Comparison of ENCODE assay signal across 15 cellular contexts in genomic region chrX:108396986-108397385, GRCh38. TPM values are rescaled to one million over a fixed set of nuclear protein-coding genes. Genes with fewer than 3 reads are reported as not detected.
"Had no signal": no experiment of that assay in that cellular context is flagged by ENCODE, and none has a peak within 500 bp of the region (broad histone marks: within the 10 kb centered on the region; RNA-seq: fewer than 3 reads in every experiment).

No MANE protein-coding gene starts in this region.

- H3K4me1 ChIP-seq: left lung had no signal

- H3K4me1 Mint-ChIP-seq: activated B cell treated with CpG ODN at 0.5 μM for 24 hours; activated CD4-positive, alpha-beta T cell treated with anti-CD3 and anti-CD28 coated beads, Interleukin-2, amount 10 ng/mL, durations not matched to agents 24 days and 14 days; activated naive CD8-positive, alpha-beta T cell treated with anti-CD3 and anti-CD28 coated beads, Interleukin-2, amount 50 U/mL, for 24 hours; central memory CD8-positive, alpha-beta T cell; memory B cell had no signal

- H3K27ac Mint-ChIP-seq: activated B cell treated with CpG ODN at 0.5 μM for 24 hours; activated CD4-positive, alpha-beta T cell treated with anti-CD3 and anti-CD28 coated beads, Interleukin-2, amount 10 ng/mL, durations not matched to agents 24 days and 14 days; activated naive CD8-positive, alpha-beta T cell treated with anti-CD3 and anti-CD28 coated beads, Interleukin-2, amount 50 U/mL, for 24 hours; dendritic cell treated with granulocyte-macrophage colony-stimulating factor and Interleukin-4, amounts not matched to agents 40 ng/mL and 50 ng/mL, for 4 days; memory B cell had no signal

- H3K36me3 ChIP-seq: esophagus squamous epithelium, left lung, tibial artery had no signal

- H3K36me3 Mint-ChIP-seq: memory B cell had no signal

- H3K9me3 Mint-ChIP-seq: activated B cell treated with CpG ODN at 0.5 μM for 24 hours; activated CD4-positive, alpha-beta T cell treated with anti-CD3 and anti-CD28 coated beads, Interleukin-2, amount 10 ng/mL, durations not matched to agents 24 days and 14 days; activated naive CD8-positive, alpha-beta T cell treated with anti-CD3 and anti-CD28 coated beads, Interleukin-2, amount 50 U/mL, for 24 hours; central memory CD8-positive, alpha-beta T cell; dendritic cell treated with granulocyte-macrophage colony-stimulating factor and Interleukin-4, amounts not matched to agents 40 ng/mL and 50 ng/mL, for 4 days; memory B cell had no signal

- H3K27me3 Mint-ChIP-seq: activated B cell treated with CpG ODN at 0.5 μM for 24 hours; activated CD4-positive, alpha-beta T cell treated with anti-CD3 and anti-CD28 coated beads, Interleukin-2, amount 10 ng/mL, durations not matched to agents 24 days and 14 days; activated naive CD8-positive, alpha-beta T cell treated with anti-CD3 and anti-CD28 coated beads, Interleukin-2, amount 50 U/mL, for 24 hours; central memory CD8-positive, alpha-beta T cell; dendritic cell treated with granulocyte-macrophage colony-stimulating factor and Interleukin-4, amounts not matched to agents 40 ng/mL and 50 ng/mL, for 4 days; memory B cell had no signal

- H3K4me3 Mint-ChIP-seq: activated B cell treated with CpG ODN at 0.5 μM for 24 hours; activated CD4-positive, alpha-beta T cell treated with anti-CD3 and anti-CD28 coated beads, Interleukin-2, amount 10 ng/mL, durations not matched to agents 24 days and 14 days; activated naive CD8-positive, alpha-beta T cell treated with anti-CD3 and anti-CD28 coated beads, Interleukin-2, amount 50 U/mL, for 24 hours; central memory CD8-positive, alpha-beta T cell; dendritic cell treated with granulocyte-macrophage colony-stimulating factor and Interleukin-4, amounts not matched to agents 40 ng/mL and 50 ng/mL, for 4 days; memory B cell; nephron had no signal

- DNase-seq: activated B cell treated with CpG ODN at 0.5 μM for 24 hours; activated CD4-positive, alpha-beta T cell treated with anti-CD3 and anti-CD28 coated beads, Interleukin-2, amount 10 ng/mL, durations not matched to agents 24 days and 14 days; activated CD8-positive, alpha-beta memory T cell treated with anti-CD3 and anti-CD28 coated beads for 24 hours; activated naive CD4-positive, alpha-beta T cell treated with Interleukin-2 at 50 U/mL for 16 hours; activated naive CD8-positive, alpha-beta T cell treated with anti-CD3 and anti-CD28 coated beads, Interleukin-2, amount 50 U/mL, for 24 hours; esophagus squamous epithelium; head of caudate nucleus; left lung; T-helper 1 cell; tibial artery had no signal

- H3K27ac ChIP-seq: esophagus squamous epithelium, left lung, tibial artery had no signal

- H3K27me3 ChIP-seq: esophagus squamous epithelium, left lung, tibial artery had no signal

- H3K9me3 ChIP-seq: esophagus squamous epithelium, left lung, tibial artery had no signal

- H3K4me3 ChIP-seq: esophagus squamous epithelium, left lung, tibial artery had no signal

- FAIRE-seq: islet of Langerhans had no signal

- ATAC-seq: activated naive CD8-positive, alpha-beta T cell treated with anti-CD3 and anti-CD28 coated beads, Interleukin-2, amount 50 U/mL, for 24 hours; left lung had no signal

RNA-seq across cellular contexts. Expression of gene COL4A6, which starts 41.2 kb away (rescaled TPM):
- total RNA-seq: activated B cell treated with CpG ODN at 0.5 μM for 24 hours; activated CD4-positive, alpha-beta T cell treated with anti-CD3 and anti-CD28 coated beads, Interleukin-2, amount 10 ng/mL, durations not matched to agents 24 days and 14 days had no signal

RNA-seq across cellular contexts. Expression of gene COL4A5, which starts 42.7 kb away (rescaled TPM):
- total RNA-seq: activated B cell treated with CpG ODN at 0.5 μM for 24 hours; activated CD4-positive, alpha-beta T cell treated with anti-CD3 and anti-CD28 coated beads, Interleukin-2, amount 10 ng/mL, durations not matched to agents 24 days and 14 days had no signal
